1 cellular context compared by ENCODE assay signal in genomic region chr9:109816490-109816889, GRCh38.
A peak's percentile ranks its signal among the peaks of the same experiment; 100 is the strongest.
TF ChIP-seq lines count a peak whose summit lies in the region.

No MANE protein-coding gene starts in this region.

TF ChIP-seq in HEK293, 187 proteins besides CTCF, POLR2A, EP300 and RAD21 (continued from another document and continues in another):
- TF ChIP-seq ZNF76 (tag by site-specific recombination; IDR thresholded peaks at IDR 0.05; ENCODE audit: borderline replicate concordance, low read depth) (peak; percentile 35; the same call in 1 of the 2 replicates), GLIS2 (tag by site-specific recombination; IDR thresholded peaks at IDR 0.05) (no peak), ZNF510 (tag by site-specific recombination; IDR thresholded peaks at IDR 0.05; ENCODE audit: insufficient replicate concordance) (no peak), KLF17 (tag by site-specific recombination; IDR thresholded peaks at IDR 0.05) (0 out of 2 replicates have a peak, but pooled peaks have one; percentile 58), TRIM28 (IDR thresholded peaks at IDR 0.05; ENCODE audit: borderline replicate concordance, low read length) (no peak), ZNF664 (tag by site-specific recombination; IDR thresholded peaks at IDR 0.05) (no peak), KLF10 (tag by site-specific recombination; IDR thresholded peaks at IDR 0.05) (no peak), ZFP3 (tag by site-specific recombination; IDR thresholded peaks at IDR 0.05; ENCODE audit: low read depth) (no peak), SP7 (tag by site-specific recombination; IDR thresholded peaks at IDR 0.05) (peak; percentile 92), ZNF311 (tag by site-specific recombination; IDR thresholded peaks at IDR 0.05; ENCODE audit: borderline replicate concordance) (no peak), ZNF596 (tag by site-specific recombination; IDR thresholded peaks at IDR 0.05) (no peak), ZSCAN30 (tag by site-specific recombination; IDR thresholded peaks at IDR 0.05) (no peak), GFI1B (tag by site-specific recombination; IDR thresholded peaks at IDR 0.05) (peak; percentile 83), ZIC2 (tag by site-specific recombination; IDR thresholded peaks at IDR 0.05) (no peak), ZNF660 (tag by site-specific recombination; IDR thresholded peaks at IDR 0.05) (peak; percentile 95), ZBTB21 (tag by site-specific recombination; IDR thresholded peaks at IDR 0.05) (peak; percentile 94), ZNF23 (tag by site-specific recombination; IDR thresholded peaks at IDR 0.05; ENCODE audit: borderline replicate concordance) (no peak), ZNF518A (tag by site-specific recombination; conservative IDR thresholded peaks at IDR 0.05; ENCODE audit: low read depth) (peak; percentile 54), ZBTB20 (tag by site-specific recombination; IDR thresholded peaks at IDR 0.05) (peak; percentile 38; the same call in 1 of the 2 replicates), ZNF639 (tag by site-specific recombination; IDR thresholded peaks at IDR 0.05) (peak; percentile 95), SCRT1 (tag by site-specific recombination; IDR thresholded peaks at IDR 0.05; ENCODE audit: borderline replicate concordance) (no peak), ZNF792 (tag by site-specific recombination; IDR thresholded peaks at IDR 0.05) (no peak), ZNF19 (tag by site-specific recombination; IDR thresholded peaks at IDR 0.05; ENCODE audit: low read depth) (no peak), ZNF211 (tag by site-specific recombination; IDR thresholded peaks at IDR 0.05; ENCODE audit: low read depth) (no peak), ZSCAN16 (tag by site-specific recombination; IDR thresholded peaks at IDR 0.05) (no peak), ZNF350 (tag by site-specific recombination; IDR thresholded peaks at IDR 0.05) (no peak), ZNF302 (tag by site-specific recombination; IDR thresholded peaks at IDR 0.05; ENCODE audit: low read depth) (no peak), ZNF514 (tag by site-specific recombination; IDR thresholded peaks at IDR 0.05) (no peak), MYNN (tag by site-specific recombination; IDR thresholded peaks at IDR 0.05; ENCODE audit: borderline replicate concordance) (no peak; the same call in 1 of the 2 replicates), ZNF155 (tag by site-specific recombination; IDR thresholded peaks at IDR 0.05) (no peak), IKZF3 (tag by site-specific recombination; IDR thresholded peaks at IDR 0.05) (no peak), ZNF529 (tag by site-specific recombination; IDR thresholded peaks at IDR 0.05; ENCODE audit: insufficient replicate concordance) (no peak), PRDM4 (tag by site-specific recombination; IDR thresholded peaks at IDR 0.05) (0 out of 2 replicates have a peak, but pooled peaks have one; percentile 38), ZNF184 (tag by site-specific recombination; IDR thresholded peaks at IDR 0.05) (peak; percentile 55; the same call in 1 of the 2 replicates), KLF1 (tag by site-specific recombination; IDR thresholded peaks at IDR 0.05) (no peak), ZNF324 (tag by site-specific recombination; IDR thresholded peaks at IDR 0.05) (peak; percentile 94), OSR2 (tag by site-specific recombination; IDR thresholded peaks at IDR 0.05) (peak; percentile 65; the same call in 1 of the 2 replicates), ZBTB10 (tag by site-specific recombination; IDR thresholded peaks at IDR 0.05) (0 out of 2 replicates have a peak, but pooled peaks have one; percentile 57), BCL11B (tag by site-specific recombination; IDR thresholded peaks at IDR 0.05; ENCODE audit: low read depth) (no peak), ZNF223 (tag by site-specific recombination; IDR thresholded peaks at IDR 0.05) (no peak), ZNF830 (tag by site-specific recombination; IDR thresholded peaks at IDR 0.05; ENCODE audit: low read depth) (no peak)
- TF ChIP-seq, protein P1, sequence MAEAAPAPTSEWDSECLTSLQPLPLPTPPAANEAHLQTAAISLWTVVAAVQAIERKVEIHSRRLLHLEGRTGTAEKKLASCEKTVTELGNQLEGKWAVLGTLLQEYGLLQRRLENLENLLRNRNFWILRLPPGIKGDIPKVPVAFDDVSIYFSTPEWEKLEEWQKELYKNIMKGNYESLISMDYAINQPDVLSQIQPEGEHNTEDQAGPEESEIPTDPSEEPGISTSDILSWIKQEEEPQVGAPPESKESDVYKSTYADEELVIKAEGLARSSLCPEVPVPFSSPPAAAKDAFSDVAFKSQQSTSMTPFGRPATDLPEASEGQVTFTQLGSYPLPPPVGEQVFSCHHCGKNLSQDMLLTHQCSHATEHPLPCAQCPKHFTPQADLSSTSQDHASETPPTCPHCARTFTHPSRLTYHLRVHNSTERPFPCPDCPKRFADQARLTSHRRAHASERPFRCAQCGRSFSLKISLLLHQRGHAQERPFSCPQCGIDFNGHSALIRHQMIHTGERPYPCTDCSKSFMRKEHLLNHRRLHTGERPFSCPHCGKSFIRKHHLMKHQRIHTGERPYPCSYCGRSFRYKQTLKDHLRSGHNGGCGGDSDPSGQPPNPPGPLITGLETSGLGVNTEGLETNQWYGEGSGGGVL (tag by site-specific recombination; IDR thresholded peaks at IDR 0.05), result peak; percentile 59
- TF ChIP-seq, protein P2, sequence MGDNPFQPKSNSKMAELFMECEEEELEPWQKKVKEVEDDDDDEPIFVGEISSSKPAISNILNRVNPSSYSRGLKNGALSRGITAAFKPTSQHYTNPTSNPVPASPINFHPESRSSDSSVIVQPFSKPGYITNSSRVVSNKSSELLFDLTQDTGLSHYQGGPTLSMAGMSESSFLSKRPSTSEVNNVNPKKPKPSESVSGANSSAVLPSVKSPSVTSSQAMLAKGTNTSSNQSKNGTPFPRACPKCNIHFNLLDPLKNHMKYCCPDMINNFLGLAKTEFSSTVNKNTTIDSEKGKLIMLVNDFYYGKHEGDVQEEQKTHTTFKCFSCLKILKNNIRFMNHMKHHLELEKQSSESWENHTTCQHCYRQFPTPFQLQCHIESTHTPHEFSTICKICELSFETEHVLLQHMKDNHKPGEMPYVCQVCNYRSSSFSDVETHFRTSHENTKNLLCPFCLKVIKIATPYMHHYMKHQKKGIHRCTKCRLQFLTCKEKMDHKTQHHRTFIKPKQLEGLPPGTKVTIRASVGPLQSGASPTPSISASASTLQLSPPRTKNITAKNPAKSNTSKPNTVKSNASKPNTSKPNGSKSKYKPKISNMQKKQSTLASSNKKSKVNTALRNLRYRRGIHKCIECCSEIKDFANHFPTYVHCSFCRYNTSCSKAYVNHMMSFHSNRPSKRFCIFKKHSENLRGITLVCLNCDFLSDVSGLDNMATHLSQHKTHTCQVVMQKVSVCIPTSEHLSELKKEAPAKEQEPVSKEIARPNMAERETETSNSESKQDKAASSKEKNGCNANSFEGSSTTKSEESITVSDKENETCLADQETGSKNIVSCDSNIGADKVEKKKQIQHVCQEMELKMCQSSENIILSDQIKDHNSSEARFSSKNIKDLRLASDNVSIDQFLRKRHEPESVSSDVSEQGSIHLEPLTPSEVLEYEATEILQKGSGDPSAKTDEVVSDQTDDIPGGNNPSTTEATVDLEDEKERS (tag by site-specific recombination; IDR thresholded peaks at IDR 0.05), result no peak
- TF ChIP-seq, protein P3, sequence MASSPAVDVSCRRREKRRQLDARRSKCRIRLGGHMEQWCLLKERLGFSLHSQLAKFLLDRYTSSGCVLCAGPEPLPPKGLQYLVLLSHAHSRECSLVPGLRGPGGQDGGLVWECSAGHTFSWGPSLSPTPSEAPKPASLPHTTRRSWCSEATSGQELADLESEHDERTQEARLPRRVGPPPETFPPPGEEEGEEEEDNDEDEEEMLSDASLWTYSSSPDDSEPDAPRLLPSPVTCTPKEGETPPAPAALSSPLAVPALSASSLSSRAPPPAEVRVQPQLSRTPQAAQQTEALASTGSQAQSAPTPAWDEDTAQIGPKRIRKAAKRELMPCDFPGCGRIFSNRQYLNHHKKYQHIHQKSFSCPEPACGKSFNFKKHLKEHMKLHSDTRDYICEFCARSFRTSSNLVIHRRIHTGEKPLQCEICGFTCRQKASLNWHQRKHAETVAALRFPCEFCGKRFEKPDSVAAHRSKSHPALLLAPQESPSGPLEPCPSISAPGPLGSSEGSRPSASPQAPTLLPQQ (tag by site-specific recombination; IDR thresholded peaks at IDR 0.05), result peak; percentile 88
